In the genomic region with DNA sequence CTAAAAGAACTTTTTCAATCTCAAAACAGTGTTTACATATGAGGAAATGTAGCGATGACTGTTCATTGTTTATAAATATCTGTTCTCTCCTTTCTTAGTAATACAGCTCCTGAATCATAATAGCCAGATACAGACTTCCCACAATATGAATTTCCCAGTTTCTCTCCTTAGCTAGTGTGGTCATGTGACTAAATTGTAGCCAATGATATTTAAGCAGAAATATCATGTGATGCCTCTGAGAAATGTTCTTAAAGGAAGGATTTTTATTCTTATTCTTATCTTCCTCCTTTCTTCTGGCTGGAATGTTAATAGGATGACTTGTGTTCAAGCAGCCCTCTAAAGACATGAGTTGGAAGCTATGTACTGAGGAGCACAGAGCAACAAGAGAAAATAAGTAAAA, we compare ENCODE assay signal across 26 cellular contexts.
"Had no signal": no experiment of that assay in that cellular context is flagged by ENCODE, and none has a peak within 500 bp of the region (broad histone marks: within the 10 kb centered on the region; RNA-seq: fewer than 3 reads in every experiment).

No MANE protein-coding gene starts in this region.

- H3K27me3 Mint-ChIP-seq: activated CD4-positive, alpha-beta T cell treated with anti-CD3 and anti-CD28 coated beads, Interleukin-2, amount 10 ng/mL, durations not matched to agents 7 days and 5 days; activated naive CD8-positive, alpha-beta T cell; activated T-helper 17 cell treated with anti-CD3 and anti-CD28 coated beads, Interleukin-2, amount 50 U/mL, for 72 hours; T-cell had no signal

- H3K27ac Mint-ChIP-seq: activated CD4-positive, alpha-beta T cell treated with anti-CD3 and anti-CD28 coated beads, Interleukin-2, amount 10 ng/mL, durations not matched to agents 7 days and 5 days; activated CD8-positive, alpha-beta T cell treated with anti-CD3 and anti-CD28 coated beads, Interleukin-2, amount 10 ng/mL, durations not matched to agents 7 days and 5 days; activated naive CD8-positive, alpha-beta T cell; activated T-helper 17 cell treated with anti-CD3 and anti-CD28 coated beads, Interleukin-2, amount 50 U/mL, for 72 hours; immature natural killer cell; natural killer cell; T-cell; T-helper 2 cell treated with Interferon-gamma antibody and Interleukin-4, amounts not matched to agents 5 μg/mL and 100 μg/mL, for 36 hours had no signal

- H3K9me3 ChIP-seq: adrenal gland, left lung, neutrophil, pancreas, upper lobe of left lung had no signal

- H3K4me1 ChIP-seq: adrenal gland, left lung, pancreas, upper lobe of left lung had no signal

- H3K4me3 Mint-ChIP-seq: activated CD4-positive, alpha-beta T cell treated with anti-CD3 and anti-CD28 coated beads, Interleukin-2, amount 10 ng/mL, durations not matched to agents 7 days and 5 days; activated CD8-positive, alpha-beta T cell treated with anti-CD3 and anti-CD28 coated beads, Interleukin-2, amount 10 ng/mL, durations not matched to agents 7 days and 5 days; activated naive CD8-positive, alpha-beta T cell; activated T-helper 17 cell treated with anti-CD3 and anti-CD28 coated beads, Interleukin-2, amount 50 U/mL, for 72 hours; immature natural killer cell; natural killer cell; T-cell; T-helper 2 cell treated with Interferon-gamma antibody and Interleukin-4, amounts not matched to agents 5 μg/mL and 100 μg/mL, for 36 hours had no signal

- H3K27me3 ChIP-seq: adrenal gland, left lung, neutrophil, pancreas, upper lobe of left lung had no signal

- DNase-seq: activated CD4-positive, alpha-beta T cell treated with anti-CD3 and anti-CD28 coated beads, Interleukin-2, amount 10 ng/mL, durations not matched to agents 7 days and 5 days; activated CD4-positive, CD25-positive, alpha-beta regulatory T cell treated with anti-CD3 and anti-CD28 coated beads, Interleukin-2, amount 50 U/mL, for 72 hours; activated CD8-positive, alpha-beta T cell treated with anti-CD3 and anti-CD28 coated beads, Interleukin-2, amount 10 ng/mL, durations not matched to agents 7 days and 5 days; activated naive CD4-positive, alpha-beta T cell; activated T-cell treated with anti-CD3 and anti-CD28 coated beads, Interleukin-2, amount 50 U/mL, for 1 hour; adrenal gland; cerebellar nuclear complex; immature natural killer cell; kidney glomerular epithelial cell; left lung; midbrain; natural killer cell; pancreas; right cardiac atrium; stimulated activated CD4-positive, alpha-beta T cell treated with anti-CD3 and anti-CD28 coated beads, Interleukin-12 subunit alpha, Interleukin-12 subunit beta, amount 100 ng/mL, for 4 hours; stimulated activated CD4-positive, alpha-beta T cell treated with anti-CD3 and anti-CD28 coated beads, Interleukin-4, amount 100 ng/mL, for 4 hours; stimulated activated naive CD8-positive, alpha-beta T cell treated with anti-CD3 and anti-CD28 coated beads, Interleukin-15, Interleukin-2, amounts not matched to agents 100 U/mL and 50 U/mL, for 24 hours; T-cell; upper lobe of left lung had no signal

- H3K27ac ChIP-seq: adrenal gland, epithelial cell of prostate, left lung, neutrophil, pancreas, upper lobe of left lung, VCaP had no signal

- H3K4me3 ChIP-seq: adrenal gland, left lung, lung, pancreas, upper lobe of left lung had no signal

- H3K4me1 Mint-ChIP-seq: activated CD4-positive, alpha-beta T cell treated with anti-CD3 and anti-CD28 coated beads, Interleukin-2, amount 10 ng/mL, durations not matched to agents 7 days and 5 days; activated T-helper 17 cell treated with anti-CD3 and anti-CD28 coated beads, Interleukin-2, amount 50 U/mL, for 72 hours; immature natural killer cell; natural killer cell; T-cell had no signal

- ATAC-seq: activated CD8-positive, alpha-beta T cell treated with anti-CD3 and anti-CD28 coated beads, Interleukin-2, amount 10 ng/mL, durations not matched to agents 7 days and 5 days; activated T-helper 17 cell treated with anti-CD3 and anti-CD28 coated beads, Interleukin-2, amount 50 U/mL, for 72 hours; left lung; natural killer cell; pancreas; right cardiac atrium; stimulated activated naive CD8-positive, alpha-beta T cell treated with anti-CD3 and anti-CD28 coated beads, Interleukin-15, Interleukin-2, amounts not matched to agents 100 U/mL and 50 U/mL, for 24 hours; T-cell had no signal

- H3K36me3 Mint-ChIP-seq: activated naive CD8-positive, alpha-beta T cell; immature natural killer cell; T-cell had no signal

- H3K9me3 Mint-ChIP-seq: activated CD4-positive, alpha-beta T cell treated with anti-CD3 and anti-CD28 coated beads, Interleukin-2, amount 10 ng/mL, durations not matched to agents 7 days and 5 days had no signal

- H3K36me3 ChIP-seq: adrenal gland, left lung, neutrophil, pancreas, upper lobe of left lung had no signal
